Comparison of ENCODE assay signal across 8 cellular contexts in the genomic region with DNA sequence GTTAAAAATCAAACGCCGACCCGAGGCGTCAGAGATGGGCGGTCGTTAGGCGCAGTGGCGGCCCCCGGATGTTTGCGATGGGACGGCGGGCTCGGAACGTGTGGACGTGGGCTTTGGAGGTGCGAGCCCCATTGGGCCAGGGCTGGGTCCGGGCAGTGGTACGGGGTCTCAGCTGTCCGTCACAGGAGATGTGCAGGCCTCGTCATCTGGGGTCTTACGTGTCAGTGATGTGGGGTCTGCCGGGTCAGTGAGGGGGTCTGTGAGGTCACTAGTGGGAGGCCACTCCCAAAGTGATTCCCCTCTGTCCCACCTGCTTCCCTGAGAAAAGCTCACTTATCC. TPM values are rescaled to one million over a fixed set of nuclear protein-coding genes. Genes with fewer than 3 reads are reported as not detected.
DNase-seq lines count a peak whose midpoint lies in the region; ATAC-seq, FAIRE-seq and TF ChIP-seq lines count a peak whose summit lies in the region.

No MANE protein-coding gene starts in this region.

- peaks cover 0 to 3% of the 10 kb centered on the region in 2 donors for H3K27me3 ChIP-seq in right atrium auricular region

- H3K9me3 ChIP-seq in right atrium auricular region = peaks cover 0 to 12% of the 10 kb centered on the region in 2 donors

- H3K4me1 ChIP-seq in right atrium auricular region = peaks cover 0 to 17% of the 10 kb centered on the region in 2 donors

- peaks cover 27% of the 10 kb centered on the region for H3K36me3 Mint-ChIP-seq in activated CD4-positive, alpha-beta memory T cell treated with anti-CD3 and anti-CD28 coated beads, Interleukin-2, amount 10 ng/mL, durations not matched to agents 7 days and 5 days (ENCODE audit: low read depth)

- POLR2A ChIA-PET in activated CD4-positive, alpha-beta memory T cell treated with anti-CD3 and anti-CD28 coated beads, Interleukin-2, amount 10 ng/mL, durations not matched to agents 7 days and 5 days (lab: Charles Lee) = interaction anchor here (1.0 to 1.5 kb wide), 9 partner anchors 20 to 979 kb away, joined by 3 to 7 read pairs (median 3); a partner anchor contains a TSS

- H3K27ac ChIP-seq in right atrium auricular region (peak overlapping the region; percentile 56 to 81), skin epidermis (peak overlapping the region in 20 of 21 experiments; percentile 13 to 82 (median 70))

- no peak for TF ChIP-seq CTCF in right atrium auricular region (IDR thresholded peaks at IDR 0.05)

- peaks cover 19% of the 10 kb centered on the region for H3K4me1 Mint-ChIP-seq in activated CD4-positive, alpha-beta memory T cell treated with anti-CD3 and anti-CD28 coated beads, Interleukin-2, amount 10 ng/mL, durations not matched to agents 7 days and 5 days

- H3K27me3 Mint-ChIP-seq in activated CD4-positive, alpha-beta memory T cell treated with anti-CD3 and anti-CD28 coated beads, Interleukin-2, amount 10 ng/mL, durations not matched to agents 7 days and 5 days = peaks cover 7% of the 10 kb centered on the region

- peak; percentile 3 for ATAC-seq in GM21723 (IDR thresholded peaks at IDR 0.05; ENCODE audit: unreplicated experiment)

- H3K9me3 Mint-ChIP-seq in activated CD4-positive, alpha-beta memory T cell treated with anti-CD3 and anti-CD28 coated beads, Interleukin-2, amount 10 ng/mL, durations not matched to agents 7 days and 5 days = peaks cover 37% of the 10 kb centered on the region

- peak overlapping the region; percentile 91 for H3K27ac Mint-ChIP-seq in activated CD4-positive, alpha-beta memory T cell treated with anti-CD3 and anti-CD28 coated beads, Interleukin-2, amount 10 ng/mL, durations not matched to agents 7 days and 5 days

- FAIRE-seq in frontal cortex (lab: Jason Lieb, UNC) = no peak

- no peak for DNase-seq in activated CD4-positive, alpha-beta memory T cell treated with anti-CD3 and anti-CD28 coated beads, Interleukin-2, amount 10 ng/mL, durations not matched to agents 7 days and 5 days
- DNase-seq in right atrium auricular region (ENCODE audit: low spot score) = no peak
- DNase-seq in NCI-H345 (lab: John Stamatoyannopoulos, UW) = no peak
- no peak for DNase-seq in 8988T
- no peak for DNase-seq in stimulated activated CD8-positive, alpha-beta memory T cell treated with anti-CD3 and anti-CD28 coated beads, Interleukin-4, amount 100 ng/mL, for 48 hours
- no peak for DNase-seq in frontal cortex (ENCODE audit: low spot score in 2 of 2)

- H3K4me3 ChIP-seq in right atrium auricular region (peak overlapping the region; percentile 52 to 56), skin epidermis (peak overlapping the region; percentile 30 to 59 (median 49))

- H3K4me3 Mint-ChIP-seq in activated CD4-positive, alpha-beta memory T cell treated with anti-CD3 and anti-CD28 coated beads, Interleukin-2, amount 10 ng/mL, durations not matched to agents 7 days and 5 days = peak overlapping the region; percentile 78

- CTCF ChIA-PET in activated CD4-positive, alpha-beta memory T cell treated with anti-CD3 and anti-CD28 coated beads, Interleukin-2, amount 10 ng/mL, durations not matched to agents 7 days and 5 days (lab: Charles Lee) = interaction anchor here (1.4 kb wide), 1 partner anchor 172 kb away, joined by 3 read pairs; no protein-coding TSS in a partner anchor

- no peaks in the 10 kb centered on the region for H3K36me3 ChIP-seq in right atrium auricular region

RNA-seq across cellular contexts. Expression of a gene that starts 21.6 kb away (rescaled TPM):
- total RNA-seq in activated CD4-positive, alpha-beta memory T cell treated with anti-CD3 and anti-CD28 coated beads, Interleukin-2, amount 10 ng/mL, durations not matched to agents 7 days and 5 days = 10 to 100 TPM; 78.7 to 78.8 TPM
- total RNA-seq in right atrium auricular region (10 to 100 TPM; 13.6 to 13.8 TPM), frontal cortex (31.4 TPM)

RNA-seq across cellular contexts. Expression of a gene that starts 47.1 kb away (rescaled TPM):
- total RNA-seq in activated CD4-positive, alpha-beta memory T cell treated with anti-CD3 and anti-CD28 coated beads, Interleukin-2, amount 10 ng/mL, durations not matched to agents 7 days and 5 days = 1 to 10 TPM; 7.2 to 7.9 TPM
- 10 to 100 TPM in 1 of 2 donors, 1 to 10 TPM in 1; 3.3 to 11.7 TPM for total RNA-seq in right atrium auricular region
- total RNA-seq in frontal cortex = 18.8 TPM
